ENCODE assay signal across 18 cellular contexts in genomic region chr5:35788724-35789123, GRCh38.
"Had no signal": no experiment of that assay in that cellular context is flagged by ENCODE, and none has a peak within 500 bp of the region (broad histone marks: within the 10 kb centered on the region; RNA-seq: fewer than 3 reads in every experiment).

No MANE protein-coding gene starts in this region.

- H3K27ac Mint-ChIP-seq: activated B cell treated with CpG ODN at 0.5 μM for 24 hours; activated CD4-positive, alpha-beta T cell treated with anti-CD3 and anti-CD28 coated beads, Interleukin-2, amount 10 ng/mL, durations not matched to agents 7 days and 5 days; dendritic cell treated with granulocyte-macrophage colony-stimulating factor and Interleukin-4, amounts not matched to agents 40 ng/mL and 50 ng/mL, for 4 days; T-helper 2 cell treated with Interferon-gamma antibody and Interleukin-4, amounts not matched to agents 5 μg/mL and 100 μg/mL, for 36 hours had no signal

- H3K4me1 Mint-ChIP-seq: activated B cell treated with CpG ODN at 0.5 μM for 24 hours had no signal

- H3K27ac ChIP-seq: brain microvascular endothelial cell, ovary, SJSA1, tibial nerve, vagina had no signal

- H3K27me3 Mint-ChIP-seq: activated B cell treated with CpG ODN at 0.5 μM for 24 hours; activated CD4-positive, alpha-beta T cell treated with anti-CD3 and anti-CD28 coated beads, Interleukin-2, amount 10 ng/mL, durations not matched to agents 7 days and 5 days; activated naive CD4-positive, alpha-beta T cell treated with anti-CD3 and anti-CD28 coated beads, Interleukin-2, amount 50 U/mL, for 24 hours; dendritic cell treated with granulocyte-macrophage colony-stimulating factor and Interleukin-4, amounts not matched to agents 40 ng/mL and 50 ng/mL, for 4 days had no signal

- H3K4me3 Mint-ChIP-seq: activated B cell treated with CpG ODN at 0.5 μM for 24 hours; activated CD4-positive, alpha-beta T cell treated with anti-CD3 and anti-CD28 coated beads, Interleukin-2, amount 10 ng/mL, durations not matched to agents 7 days and 5 days; activated naive CD4-positive, alpha-beta T cell treated with anti-CD3 and anti-CD28 coated beads, Interleukin-2, amount 50 U/mL, for 24 hours; dendritic cell treated with granulocyte-macrophage colony-stimulating factor and Interleukin-4, amounts not matched to agents 40 ng/mL and 50 ng/mL, for 4 days; T-helper 2 cell treated with Interferon-gamma antibody and Interleukin-4, amounts not matched to agents 5 μg/mL and 100 μg/mL, for 36 hours had no signal

- H3K36me3 ChIP-seq: brain microvascular endothelial cell, ovary, SJSA1, tibial nerve, vagina had no signal

- DNase-seq: activated B cell treated with CpG ODN at 0.5 μM for 24 hours; activated CD4-positive, alpha-beta T cell treated with anti-CD3 and anti-CD28 coated beads, Interleukin-2, amount 10 ng/mL, durations not matched to agents 7 days and 5 days; anterior cingulate cortex; brain microvascular endothelial cell; cerebellar nuclear complex; hypothalamus; midbrain; ovary; stimulated activated CD4-positive, alpha-beta T cell treated with anti-CD3 and anti-CD28 coated beads, Interleukin-4, amount 100 ng/mL, for 1 hour; stimulated activated naive CD4-positive, alpha-beta T cell; substantia nigra had no signal

- H3K9me3 Mint-ChIP-seq: activated B cell treated with CpG ODN at 0.5 μM for 24 hours; activated naive CD4-positive, alpha-beta T cell treated with anti-CD3 and anti-CD28 coated beads, Interleukin-2, amount 50 U/mL, for 24 hours; T-helper 2 cell treated with Interferon-gamma antibody and Interleukin-4, amounts not matched to agents 5 μg/mL and 100 μg/mL, for 36 hours had no signal

- H3K9me3 ChIP-seq: ovary, SJSA1, tibial nerve, vagina had no signal

- H3K4me1 ChIP-seq: SJSA1, tibial nerve, vagina had no signal

- H3K27me3 ChIP-seq: brain microvascular endothelial cell, ovary, tibial nerve, vagina had no signal

- H3K4me3 ChIP-seq: lung, ovary, SJSA1, tibial nerve, vagina had no signal
